Comparison of ENCODE assay signal across 18 cellular contexts in genomic region chr2:187459242-187459641, GRCh38. TPM values are rescaled to one million over a fixed set of nuclear protein-coding genes. Genes with fewer than 3 reads are reported as not detected.
A peak's percentile ranks its signal among the peaks of the same experiment; 100 is the strongest.
DNase-seq lines count a peak whose midpoint lies in the region; ATAC-seq and TF ChIP-seq lines count a peak whose summit lies in the region.
"Had no signal": no experiment of that assay in that cellular context is flagged by ENCODE, and none has a peak within 500 bp of the region (broad histone marks: within the 10 kb centered on the region; RNA-seq: fewer than 3 reads in every experiment).

No MANE protein-coding gene starts in this region.

- H3K4me3 ChIP-seq in HCT116 (replicated peaks in 1 of 2; ENCODE audit: low read depth in 1 of 2, low read length in 2 of 2): no peak overlapping the region
- H3K4me3 ChIP-seq: A549; BLaER1 treated with 17β-estradiol and CSF1 and Interleukin-3, amounts not matched to agents 10 nM and 100 nM; HAP-1 had no signal

- H3K9me2 ChIP-seq in HCT116 (ENCODE audit: insufficient read depth): no peaks in the 10 kb centered on the region

- ATAC-seq in Right ventricle myocardium superior (ENCODE audit: poor library complexity) (peak; percentile 31), left cardiac atrium (no peak), HCT116 (no peak), left ventricle myocardium superior (peak; percentile 73)
- ATAC-seq: A549 had no signal

- POLR2A ChIA-PET in HCT116 (lab: Charles Lee): no interaction called here

- no TSS peak for BruUV-seq in HCT116 (replicated peaks; lab: Mats Ljungman, UMichigan)

- no peaks in the 10 kb centered on the region for H3K4me1 ChIP-seq in HCT116 (ENCODE audit: control insufficient read depth in 1 of 2, insufficient read depth in 2 of 2, low read length in 2 of 2)
- H3K4me1 ChIP-seq: A549, BE2C, HAP-1 had no signal

- TF ChIP-seq RAD21 in HCT116 (IDR thresholded peaks at IDR 0.05; ENCODE audit: low read depth): no peak

- intact Hi-C loops in Right ventricle myocardium superior (cut with DNase I) (loop anchor here (10.0 kb wide), 1 partner anchor 324 kb away; no protein-coding TSS in a partner anchor), left cardiac atrium (cut with DNase I) (no loop called here), HCT116 (cut with micrococcal nuclease) (no loop called here), left ventricle myocardium superior (cut with micrococcal nuclease) (no loop called here)

- H3K9me3 ChIP-seq in HCT116 (ENCODE audit: control insufficient read depth in 1 of 2, insufficient read depth in 1 of 2, low read depth in 1 of 2, low read length in 2 of 2): no peaks in the 10 kb centered on the region
- H3K9me3 ChIP-seq: A549; BE2C; BLaER1 treated with 17β-estradiol and CSF1 and Interleukin-3, amounts not matched to agents 10 nM and 100 nM; HAP-1 had no signal

- RAD21 ChIA-PET in HCT116 (lab: Charles Lee; ENCODE audit: low non-redundant PET in 1 of 2, low total read pairs in 2 of 2, uncharacterized antibody in 2 of 2, unreplicated experiment in 2 of 2): no interaction called here

- H3K79me2 ChIP-seq in HCT116 (ENCODE audit: insufficient read depth, low read length): no peaks in the 10 kb centered on the region

- no peaks in the 10 kb centered on the region for H3K27me3 ChIP-seq in HCT116 (ENCODE audit: insufficient read depth, low read length)
- H3K27me3 ChIP-seq: BE2C; BLaER1 treated with 17β-estradiol and CSF1 and Interleukin-3, amounts not matched to agents 10 nM and 100 nM had no signal

- peak overlapping the region; percentile 15 for H2AFZ ChIP-seq in HCT116 (ENCODE audit: low read depth, low read length, poor library complexity, severe bottlenecking)

- H4K20me1 ChIP-seq in HCT116 (ENCODE audit: insufficient read depth): no peaks in the 10 kb centered on the region
- H4K20me1 ChIP-seq: BLaER1 treated with 17β-estradiol and CSF1 and Interleukin-3, amounts not matched to agents 10 nM and 100 nM had no signal

- no peak for TF ChIP-seq CTCF in HCT116 (IDR thresholded peaks at IDR 0.05 in 2 of 3, conservative IDR thresholded peaks at IDR 0.05 in 1 of 3; ENCODE audit: borderline replicate concordance in 1 of 3, insufficient read depth in 1 of 3, low read depth in 2 of 3, low read length in 2 of 3)

- no peak for DNase-seq in Right ventricle myocardium superior
- no peak for DNase-seq in left cardiac atrium
- DNase-seq in HCT116 (ENCODE audit: low read depth, low spot score): no peak
- no peak for DNase-seq in left ventricle myocardium superior
- no peak for DNase-seq in NCI-H1092 treated with DMSO at 0.1 percent for 48 hours (lab: John Stamatoyannopoulos, UW)
- DNase-seq in DMS53 (lab: John Stamatoyannopoulos, UW): no peak
- DNase-seq: 8988T; ACHN; AML-193; BE2C; CD4-positive, alpha-beta T cell; CD8-positive, alpha-beta memory T cell; DMS 273 treated with DMSO at 0.1 percent for 48 hours; DND-41; GOT3 had no signal

- CTCF ChIA-PET in HCT116 (lab: Charles Lee): no interaction called here

- no peak for TF ChIP-seq POLR2A in HCT116 (IDR thresholded peaks at IDR 0.05; ENCODE audit: borderline replicate concordance, extremely low read depth, insufficient read depth, insufficient read length)

- H3K4me2 ChIP-seq in HCT116 (ENCODE audit: low read length): no peak overlapping the region
- H3K4me2 ChIP-seq: A549; BLaER1 treated with 17β-estradiol and CSF1 and Interleukin-3, amounts not matched to agents 10 nM and 100 nM had no signal

- H3K27ac ChIP-seq in HCT116 (ENCODE audit: low read depth, low read length): no peak overlapping the region
- H3K27ac ChIP-seq: A549; BLaER1 treated with 17β-estradiol and CSF1 and Interleukin-3, amounts not matched to agents 10 nM and 100 nM had no signal

- H3K9ac ChIP-seq in HCT116 (ENCODE audit: low read length): no peak overlapping the region
- H3K9ac ChIP-seq: BLaER1 treated with 17β-estradiol and CSF1 and Interleukin-3, amounts not matched to agents 10 nM and 100 nM had no signal

- no peaks in the 10 kb centered on the region for H3K36me3 ChIP-seq in HCT116 (ENCODE audit: control insufficient read depth in 1 of 2, insufficient read depth in 2 of 2, low read length in 2 of 2)
- H3K36me3 ChIP-seq: BE2C; BLaER1 treated with 17β-estradiol and CSF1 and Interleukin-3, amounts not matched to agents 10 nM and 100 nM; HAP-1 had no signal

TF ChIP-seq in HCT116, 20 proteins besides CTCF, POLR2A, EP300 and RAD21:
- TF ChIP-seq ELF1 (IDR thresholded peaks at IDR 0.05; ENCODE audit: borderline replicate concordance, low read depth): no peak
- no peak for TF ChIP-seq TCF7L2 (IDR thresholded peaks at IDR 0.05; ENCODE audit: borderline replicate concordance, extremely low read depth, insufficient read depth, insufficient read length)
- TF ChIP-seq EZH2phosphoT487 (IDR thresholded peaks at IDR 0.05; ENCODE audit: borderline replicate concordance): no peak
- no peak for TF ChIP-seq JUND (IDR thresholded peaks at IDR 0.05)
- no peak for TF ChIP-seq ZBTB33 (IDR thresholded peaks at IDR 0.05; ENCODE audit: extremely low read depth, insufficient replicate concordance, low read length)
- no peak for TF ChIP-seq YY1 (IDR thresholded peaks at IDR 0.05; ENCODE audit: extremely low read depth, insufficient replicate concordance, low read depth, low read length)
- TF ChIP-seq EZH2 (IDR thresholded peaks at IDR 0.05): no peak
- no peak for TF ChIP-seq SRF (IDR thresholded peaks at IDR 0.05; ENCODE audit: low read depth)
- no peak for TF ChIP-seq POLR2AphosphoS5 (IDR thresholded peaks at IDR 0.05; ENCODE audit: low read depth, low read length)

RNA-seq across cellular contexts. Expression of gene CALCRL, which starts 11.2 kb away (rescaled TPM):
- total RNA-seq in Right ventricle myocardium superior (27.6 TPM), left cardiac atrium (10 to 100 TPM; 39.8 to 45.9 TPM), HCT116 (2021; ENCODE audit: unreplicated experiment) (2.3 TPM), left ventricle myocardium superior (27.5 TPM)
- polyA plus RNA-seq in HCT116 (2012): 0.16 and 0.87 TPM in 2 replicates
- total RNA-seq: CD8-positive, alpha-beta memory T cell had no signal

Comparison
In these comparisons a context has a peak if more than half of its experiments do, and no peak if none do; other contexts are left out.
1. ATAC-seq: peak in Right ventricle myocardium superior (single experiment) and left ventricle myocardium superior (single experiment); none in left cardiac atrium (0 of 2) and HCT116 (single experiment).